In genomic region chr16:89442588-89442987, GRCh38 we compare ENCODE assay signal across 10 cellular contexts. TPM values are rescaled to one million over a fixed set of nuclear protein-coding genes. Genes with fewer than 3 reads are reported as not detected.
DNase-seq lines count a peak whose midpoint lies in the region; ATAC-seq and TF ChIP-seq lines count a peak whose summit lies in the region.
"Had no signal": no experiment of that assay in that cellular context is flagged by ENCODE, and none has a peak within 500 bp of the region (broad histone marks: within the 10 kb centered on the region; RNA-seq: fewer than 3 reads in every experiment).

No MANE protein-coding gene starts in this region.

- H3K4me3 Mint-ChIP-seq in osteocyte (ENCODE audit: unreplicated experiment) = peak overlapping the region; percentile 46

- WGBS in esophagus squamous epithelium, 2 donors = 29 to 35% methylated on average over 8 to 10 of the region's 10 CpGs

- H3K4me3 ChIP-seq in ACC112 (ENCODE audit: low read depth, low read length) = peak overlapping the region; percentile 57
- no peak overlapping the region for H3K4me3 ChIP-seq in PC-3 (ENCODE audit: low read length)
- H3K4me3 ChIP-seq in esophagus squamous epithelium = peak overlapping the region in 3 of 4 donors; percentile 8 to 19 (median 10)

- no peak for TF ChIP-seq POLR2A in esophagus squamous epithelium (IDR thresholded peaks at IDR 0.05)

- no peaks in the 10 kb centered on the region for H3K9me3 Mint-ChIP-seq in osteocyte (ENCODE audit: unreplicated experiment)

- H3K79me2 ChIP-seq in ACC112 (ENCODE audit: control insufficient read depth, insufficient read depth, low read length, unreplicated experiment) (peaks cover 96% of the 10 kb centered on the region), PC-3 (ENCODE audit: low read length) (peaks cover 100% of the 10 kb centered on the region)

- peak overlapping the region; percentile 92 for H3K27ac ChIP-seq in ACC112 (ENCODE audit: low read depth, low read length)
- peak overlapping the region; percentile 29; the same call in 1 of the 2 replicates for H3K27ac ChIP-seq in PC-3 (ENCODE audit: low read length)
- H3K27ac ChIP-seq in esophagus squamous epithelium = peak overlapping the region; percentile 87 to 93 (median 90)

- ATAC-seq in PC-3 (no peak), GM19324 (IDR thresholded peaks at IDR 0.05; ENCODE audit: low FRiP score, unreplicated experiment) (no peak)

- DNase-seq in PC-3 (no peak), esophagus squamous epithelium (lab: John Stamatoyannopoulos, UW) (no peak), osteocyte (ENCODE audit: extremely low spot score, unreplicated experiment) (no peak), DMS114 treated with DMSO at 0.1 percent for 48 hours (lab: John Stamatoyannopoulos, UW; ENCODE audit: unreplicated experiment) (no peak), NCI-H510A treated with DMSO at 0.1 percent for 48 hours (lab: John Stamatoyannopoulos, UW) (no peak)
- DNase-seq in stimulated activated CD4-positive, alpha-beta T cell treated with anti-CD3 and anti-CD28 coated beads, Interleukin-4, amount 100 ng/mL, for 1 hour = no peak
- DNase-seq: DND-41, NCI-H446 treated with DMSO at 0.1 percent for 48 hours had no signal

- POLR2A ChIA-PET in PC-3 (lab: Charles Lee; ENCODE audit: unreplicated experiment) = no interaction called here

- peak overlapping the region; percentile 51 for H3K4me2 ChIP-seq in PC-3 (ENCODE audit: low read length)

- H3K27me3 ChIP-seq in ACC112 (ENCODE audit: insufficient read depth, low read length) (no peaks in the 10 kb centered on the region), PC-3 (ENCODE audit: low read length) (no peaks in the 10 kb centered on the region), esophagus squamous epithelium (no peaks in the 10 kb centered on the region)

- intact Hi-C loops in PC-3 (cut with micrococcal nuclease) = no loop called here
- intact Hi-C loops in esophagus squamous epithelium (cut with DNase I) = no loop called here

- CTCF ChIA-PET in PC-3 (lab: Charles Lee) = no interaction called here

- H3K27ac Mint-ChIP-seq in osteocyte (ENCODE audit: unreplicated experiment) = peak overlapping the region; percentile 90

- peaks cover 90% of the 10 kb centered on the region for H3K4me1 Mint-ChIP-seq in osteocyte (ENCODE audit: unreplicated experiment)

- H3K36me3 Mint-ChIP-seq in osteocyte (ENCODE audit: unreplicated experiment) = peaks cover 3% of the 10 kb centered on the region

- H3K4me1 ChIP-seq in ACC112 (ENCODE audit: control insufficient read depth, insufficient read depth, low read length, unreplicated experiment) (peaks cover 36% of the 10 kb centered on the region), PC-3 (ENCODE audit: insufficient read depth, low read length) (peaks cover 31% of the 10 kb centered on the region), esophagus squamous epithelium (peaks cover 59 to 98% (median 64%) of the 10 kb centered on the region in 3 donors)

- no peaks in the 10 kb centered on the region for H3K27me3 Mint-ChIP-seq in osteocyte (ENCODE audit: unreplicated experiment)

- H3K9ac ChIP-seq in PC-3 (ENCODE audit: low read length) = no peak overlapping the region

- no peaks in the 10 kb centered on the region for H3F3A ChIP-seq in PC-3 (ENCODE audit: low read length, unreplicated experiment)

- H3K9me3 ChIP-seq in PC-3 (ENCODE audit: low read length) (no peaks in the 10 kb centered on the region), esophagus squamous epithelium (no peaks in the 10 kb centered on the region)

- TF ChIP-seq CTCF in PC-3 (conservative IDR thresholded peaks at IDR 0.05; ENCODE audit: low read depth, low read length) (no peak), esophagus squamous epithelium (IDR thresholded peaks at IDR 0.05) (no peak), osteocyte (IDR thresholded peaks at IDR 0.05) (no peak)

- peaks cover 82% of the 10 kb centered on the region for H4K20me1 ChIP-seq in PC-3 (ENCODE audit: low read length)

- no TSS peak for BruUV-seq in PC-3 (replicated peaks; lab: Mats Ljungman, UMichigan)

- H3K36me3 ChIP-seq in ACC112 (ENCODE audit: insufficient read depth, low read length) (no peaks in the 10 kb centered on the region), PC-3 (ENCODE audit: low read depth, low read length) (no peaks in the 10 kb centered on the region), esophagus squamous epithelium (peaks cover 0 to 4% (median 0%) of the 10 kb centered on the region in 3 donors)

- H3K9me2 ChIP-seq in PC-3 (replicated peaks; ENCODE audit: low read length) = no peaks in the 10 kb centered on the region

- H2AFZ ChIP-seq in ACC112 (ENCODE audit: low read length, unreplicated experiment) = no peak overlapping the region
- H2AFZ ChIP-seq in PC-3 (ENCODE audit: low read length) = no peak overlapping the region

RNA-seq across cellular contexts. Expression of gene ANKRD11, which starts 47.8 kb away (rescaled TPM):
- total RNA-seq in PC-3 (2014; rRNA removed) (65.0 and 92.6 TPM in 2 replicates), esophagus squamous epithelium (10 to 100 TPM; 51.0 to 72.7 (median 66.9) TPM), osteocyte (188 and 209 TPM in 2 replicates)

Comparison
In these comparisons a context has a peak if more than half of its experiments do, and no peak if none do; other contexts are left out.
1. H3K27ac ChIP-seq: peak in every context shown above with its lines; median percentile 92 in ACC112; 90 in esophagus squamous epithelium; 29 in PC-3.